In the genomic region with DNA sequence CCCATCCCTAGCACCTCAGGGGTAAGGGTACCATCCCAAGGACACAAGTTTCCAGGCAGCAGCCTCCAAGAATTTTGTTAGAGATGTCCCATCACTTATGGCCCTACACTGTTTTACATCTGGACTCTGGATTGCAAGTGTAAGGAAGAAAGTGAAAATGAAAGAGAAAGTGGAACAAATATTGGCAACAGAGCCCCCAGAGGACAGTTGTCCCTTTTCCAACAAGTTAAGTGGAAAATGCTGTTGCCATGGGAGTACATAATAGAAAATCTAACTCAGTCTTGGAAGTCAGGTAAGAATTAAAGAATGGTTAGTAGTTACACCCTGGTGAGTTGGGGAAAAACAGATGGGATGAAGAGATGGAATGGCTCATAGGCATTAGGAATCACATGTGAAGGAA, we compare ENCODE assay signal across 10 cellular contexts. TPM values are rescaled to one million over a fixed set of nuclear protein-coding genes. Genes with fewer than 3 reads are reported as not detected.
DNase-seq lines count a peak whose midpoint lies in the region; ATAC-seq, FAIRE-seq and TF ChIP-seq lines count a peak whose summit lies in the region.
"Had no signal": no experiment of that assay in that cellular context is flagged by ENCODE, and none has a peak within 500 bp of the region (broad histone marks: within the 10 kb centered on the region; RNA-seq: fewer than 3 reads in every experiment).

No MANE protein-coding gene starts in this region.

- RAD21 ChIA-PET in GM12878 (lab: Charles Lee; ENCODE audit: unreplicated experiment) = no interaction called here

- no TSS peak for BruUV-seq in GM12878 (replicated peaks; lab: Mats Ljungman, UMichigan)

- no peaks in the 10 kb centered on the region for H3K79me2 ChIP-seq in GM12878 (ENCODE audit: control insufficient read depth, insufficient read depth, low read length)

- intact Hi-C loops in GM12878 (cut with micrococcal nuclease; ENCODE audit: unreplicated experiment) = no loop called here

- in situ Hi-C loops in GM12878 (cut with MboI) = no loop called here

- TF ChIP-seq RAD21 in GM12878 (IDR thresholded peaks at IDR 0.05; ENCODE audit: insufficient read depth, low read depth, low read length) = no peak

- CTCF ChIA-PET in GM12878 (lab: Yijun Ruan, JAX) = interaction anchor here (0.6 kb wide), 1 partner anchor 1231 kb away, joined by 3 read pairs; no protein-coding TSS in a partner anchor

- POLR2A ChIA-PET in GM12878 (lab: Charles Lee) = interaction anchor here (1.4 kb wide), 1 partner anchor 21 kb away, joined by 4 read pairs; no protein-coding TSS in a partner anchor

- no peak for TF ChIP-seq POLR2A in GM12878 (IDR thresholded peaks at IDR 0.05; ENCODE audit: low read depth, low read length)
- no peak for TF ChIP-seq POLR2A in H54 (IDR thresholded peaks at IDR 0.05; ENCODE audit: low read depth, low read length)

- TF ChIP-seq CTCF in GM12878 (IDR thresholded peaks at IDR 0.05 in 2 of 3, conservative IDR thresholded peaks at IDR 0.05 in 1 of 3; ENCODE audit: control insufficient read depth in 2 of 3, extremely low read depth in 1 of 3, insufficient read depth in 1 of 3, low read depth in 3 of 3, low read length in 3 of 3) (no peak), omental fat pad (IDR thresholded peaks at IDR 0.05) (no peak)

- SMC1A ChIA-PET in GM12878 (lab: Charles Lee; ENCODE audit: uncharacterized antibody, unreplicated experiment) = interaction anchor here (1.0 to 1.7 kb wide), 4 partner anchors 14 to 50 kb away, joined by 3 to 8 read pairs (median 4); no protein-coding TSS in a partner anchor

- no peaks in the 10 kb centered on the region; a peak in 1 of 4 replicates for H3K36me3 ChIP-seq in GM12878 (ENCODE audit: control insufficient read depth in 2 of 2, insufficient read depth in 2 of 2, low read length in 1 of 2)
- H3K36me3 ChIP-seq: uterus had no signal

- H3K4me3 ChIP-seq in GM12878 = no peak overlapping the region
- H3K4me3 ChIP-seq: uterus had no signal

- no peak overlapping the region for H3K9ac ChIP-seq in GM12878 (ENCODE audit: control insufficient read depth, insufficient read depth, low read length)

- DNase-seq in NCI-H2196 (lab: John Stamatoyannopoulos, UW; ENCODE audit: unreplicated experiment) (peak; percentile 29), NCI-H2196 treated with DMSO at 0.1 percent for 48 hours (lab: John Stamatoyannopoulos, UW; ENCODE audit: unreplicated experiment) (no peak), GM12878 (ENCODE audit: low read depth, low spot score) (no peak), omental fat pad (ENCODE audit: low spot score) (no peak), H54 (ENCODE audit: insufficient read length, low spot score) (no peak)
- DNase-seq in activated CD4-positive, alpha-beta T cell treated with anti-CD3 and anti-CD28 coated beads for 48 hours = no peak
- DNase-seq: activated T-cell treated with anti-CD3 and anti-CD28 coated beads for 4 hours, uterus had no signal

- peak; percentile 62 for ATAC-seq in HG03354 (IDR thresholded peaks at IDR 0.05; ENCODE audit: poor library complexity, severe bottlenecking, unreplicated experiment)
- peak; percentile 65 for ATAC-seq in GM12878
- ATAC-seq in omental fat pad (ENCODE audit: low FRiP score) = peak; percentile 59
- ATAC-seq in HG03280 (IDR thresholded peaks at IDR 0.05; ENCODE audit: unreplicated experiment) = no peak

- TF ChIP-seq EP300 in GM12878 (IDR thresholded peaks at IDR 0.05; ENCODE audit: borderline replicate concordance in 1 of 2, control insufficient read depth in 1 of 2, low read depth in 2 of 2, low read length in 2 of 2) = no peak

- no peak overlapping the region for H3K4me2 ChIP-seq in GM12878 (ENCODE audit: control insufficient read depth, insufficient read depth)

- no peaks in the 10 kb centered on the region for H4K20me1 ChIP-seq in GM12878 (ENCODE audit: control insufficient read depth, insufficient read depth)

- no peaks in the 10 kb centered on the region for H3K4me1 ChIP-seq in GM12878 (ENCODE audit: control insufficient read depth, insufficient read depth, low read length)
- H3K4me1 ChIP-seq: uterus had no signal

- H2AFZ ChIP-seq in GM12878 (ENCODE audit: control insufficient read depth, low read depth, low read length) = no peak overlapping the region

- no peak overlapping the region for H3K27ac ChIP-seq in GM12878 (ENCODE audit: control insufficient read depth, insufficient read depth)

- H3K27me3 ChIP-seq in GM12878 (replicated peaks in 1 of 2; ENCODE audit: control insufficient read depth in 2 of 2, insufficient read depth in 2 of 2, low read length in 1 of 2) = no peaks in the 10 kb centered on the region
- H3K27me3 ChIP-seq: uterus had no signal

- no peaks in the 10 kb centered on the region for H3K9me3 ChIP-seq in GM12878 (replicated peaks; ENCODE audit: control insufficient read depth, insufficient read depth, low read length)
- H3K9me3 ChIP-seq: uterus had no signal

- FAIRE-seq in GM12878 (lab: Jason Lieb, UNC) (no peak), H54 (lab: Jason Lieb, UNC) (no peak)

TF ChIP-seq in GM12878, 131 proteins besides CTCF, POLR2A, EP300 and RAD21:
- TF ChIP-seq ZBED1 (IDR thresholded peaks at IDR 0.05; ENCODE audit: borderline replicate concordance) = no peak
- TF ChIP-seq, protein P1, sequence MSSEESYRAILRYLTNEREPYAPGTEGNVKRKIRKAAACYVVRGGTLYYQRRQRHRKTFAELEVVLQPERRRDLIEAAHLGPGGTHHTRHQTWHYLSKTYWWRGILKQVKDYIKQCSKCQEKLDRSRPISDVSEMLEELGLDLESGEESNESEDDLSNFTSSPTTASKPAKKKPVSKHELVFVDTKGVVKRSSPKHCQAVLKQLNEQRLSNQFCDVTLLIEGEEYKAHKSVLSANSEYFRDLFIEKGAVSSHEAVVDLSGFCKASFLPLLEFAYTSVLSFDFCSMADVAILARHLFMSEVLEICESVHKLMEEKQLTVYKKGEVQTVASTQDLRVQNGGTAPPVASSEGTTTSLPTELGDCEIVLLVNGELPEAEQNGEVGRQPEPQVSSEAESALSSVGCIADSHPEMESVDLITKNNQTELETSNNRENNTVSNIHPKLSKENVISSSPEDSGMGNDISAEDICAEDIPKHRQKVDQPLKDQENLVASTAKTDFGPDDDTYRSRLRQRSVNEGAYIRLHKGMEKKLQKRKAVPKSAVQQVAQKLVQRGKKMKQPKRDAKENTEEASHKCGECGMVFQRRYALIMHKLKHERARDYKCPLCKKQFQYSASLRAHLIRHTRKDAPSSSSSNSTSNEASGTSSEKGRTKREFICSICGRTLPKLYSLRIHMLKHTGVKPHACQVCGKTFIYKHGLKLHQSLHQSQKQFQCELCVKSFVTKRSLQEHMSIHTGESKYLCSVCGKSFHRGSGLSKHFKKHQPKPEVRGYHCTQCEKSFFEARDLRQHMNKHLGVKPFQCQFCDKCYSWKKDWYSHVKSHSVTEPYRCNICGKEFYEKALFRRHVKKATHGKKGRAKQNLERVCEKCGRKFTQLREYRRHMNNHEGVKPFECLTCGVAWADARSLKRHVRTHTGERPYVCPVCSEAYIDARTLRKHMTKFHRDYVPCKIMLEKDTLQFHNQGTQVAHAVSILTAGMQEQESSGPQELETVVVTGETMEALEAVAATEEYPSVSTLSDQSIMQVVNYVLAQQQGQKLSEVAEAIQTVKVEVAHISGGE (CRISPR knock-in tag; IDR thresholded peaks at IDR 0.05) = no peak
- TF ChIP-seq IKZF2 (IDR thresholded peaks at IDR 0.05) = peak; percentile 24 to 37; a peak in 1 of 4 replicates
- no peak for TF ChIP-seq KDM1A (IDR thresholded peaks at IDR 0.05; ENCODE audit: borderline replicate concordance)

RNA-seq across cellular contexts. Expression of gene TTC21B, which starts 50.6 kb away (rescaled TPM):
- 106 and 107 TPM in 2 replicates for total RNA-seq in GM12878 (2013; cell fraction: nucleolus; rRNA removed)
- total RNA-seq in GM12878 (2014; rRNA removed) (14.4 and 17.1 TPM in 2 replicates), GM12878 (2014; rRNA removed; fragmentation: Illumina TruSeq; extraction: Trizol) (17.4 and 20.3 TPM in 2 replicates), GM12878 (2021) (9.8 and 13.4 TPM in 2 replicates), omental fat pad (10 to 100 TPM; 15.5 to 32.6 (median 17.7) TPM)
- 3.6 TPM for polyA plus RNA-seq in GM12878 (2011; ENCODE audit: low read depth)
- polyA plus RNA-seq in GM12878 (2011; rRNA removed) (22.4 and 33.8 TPM in 2 replicates), GM12878 (2014; fragmentation: Illumina TruSeq; extraction: Trizol) (8.1 and 9.4 TPM in 2 replicates), GM12878 (2014; fragmentation: Nextera tagmentation; extraction: Ambion mirVana) (1 to 10 TPM; 2.7 to 3.5 TPM), GM12878 (2014; rRNA removed) (8.8 and 13.2 TPM in 2 replicates), GM12878 (2016; fragmentation: Nextera tagmentation; extraction: Ambion mirVana) (1 to 10 TPM; 9.3 to 9.4 TPM)
- 8.2 and 11.1 TPM in 2 replicates for polyA plus RNA-seq in GM12878 (2011; cell fraction: cytosol; rRNA removed)
- polyA plus RNA-seq in GM12878 (2011; cell fraction: nucleus; rRNA removed) = 25.1 and 26.7 TPM in 2 replicates
- polyA plus RNA-seq in GM12878 (2012) = 5.3 and 6.9 TPM in 2 replicates
- 24.4 and 37.1 TPM in 2 replicates for polyA minus RNA-seq in GM12878 (2011; rRNA and poly(A)+ RNA removed)
- polyA minus RNA-seq in GM12878 (2011; cell fraction: cytosol; rRNA and poly(A)+ RNA removed) = 6.8 and 7.8 TPM in 2 replicates
- polyA minus RNA-seq in GM12878 (2011; cell fraction: nucleus; rRNA and poly(A)+ RNA removed) = 34.2 and 44.8 TPM in 2 replicates
